ENCODE assay signal across 1 cellular context in the genomic region with DNA sequence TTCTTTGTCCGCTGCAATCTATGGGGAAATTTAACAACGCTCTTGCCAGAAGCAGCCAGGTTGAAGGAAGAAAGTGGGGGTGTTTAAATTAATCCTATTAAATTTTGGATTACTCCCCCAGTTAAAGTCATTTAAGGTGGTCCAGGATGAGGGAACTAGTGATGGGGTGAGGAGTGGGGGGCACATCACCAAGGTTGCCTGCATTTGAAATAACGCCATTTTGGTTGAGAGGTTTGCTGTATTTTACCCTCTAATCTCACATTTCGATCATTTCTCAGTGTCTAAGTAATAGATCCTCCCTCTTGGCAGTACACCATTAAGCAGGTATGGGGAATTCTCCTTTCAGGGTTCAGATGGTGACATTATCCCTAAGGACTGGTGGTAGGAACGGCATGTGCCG.
TF ChIP-seq lines count a peak whose summit lies in the region.

No MANE protein-coding gene starts in this region.

TF ChIP-seq in GM23338, 12 proteins besides CTCF, POLR2A, EP300 and RAD21 (continued from another document):
- TF ChIP-seq, protein P1, sequence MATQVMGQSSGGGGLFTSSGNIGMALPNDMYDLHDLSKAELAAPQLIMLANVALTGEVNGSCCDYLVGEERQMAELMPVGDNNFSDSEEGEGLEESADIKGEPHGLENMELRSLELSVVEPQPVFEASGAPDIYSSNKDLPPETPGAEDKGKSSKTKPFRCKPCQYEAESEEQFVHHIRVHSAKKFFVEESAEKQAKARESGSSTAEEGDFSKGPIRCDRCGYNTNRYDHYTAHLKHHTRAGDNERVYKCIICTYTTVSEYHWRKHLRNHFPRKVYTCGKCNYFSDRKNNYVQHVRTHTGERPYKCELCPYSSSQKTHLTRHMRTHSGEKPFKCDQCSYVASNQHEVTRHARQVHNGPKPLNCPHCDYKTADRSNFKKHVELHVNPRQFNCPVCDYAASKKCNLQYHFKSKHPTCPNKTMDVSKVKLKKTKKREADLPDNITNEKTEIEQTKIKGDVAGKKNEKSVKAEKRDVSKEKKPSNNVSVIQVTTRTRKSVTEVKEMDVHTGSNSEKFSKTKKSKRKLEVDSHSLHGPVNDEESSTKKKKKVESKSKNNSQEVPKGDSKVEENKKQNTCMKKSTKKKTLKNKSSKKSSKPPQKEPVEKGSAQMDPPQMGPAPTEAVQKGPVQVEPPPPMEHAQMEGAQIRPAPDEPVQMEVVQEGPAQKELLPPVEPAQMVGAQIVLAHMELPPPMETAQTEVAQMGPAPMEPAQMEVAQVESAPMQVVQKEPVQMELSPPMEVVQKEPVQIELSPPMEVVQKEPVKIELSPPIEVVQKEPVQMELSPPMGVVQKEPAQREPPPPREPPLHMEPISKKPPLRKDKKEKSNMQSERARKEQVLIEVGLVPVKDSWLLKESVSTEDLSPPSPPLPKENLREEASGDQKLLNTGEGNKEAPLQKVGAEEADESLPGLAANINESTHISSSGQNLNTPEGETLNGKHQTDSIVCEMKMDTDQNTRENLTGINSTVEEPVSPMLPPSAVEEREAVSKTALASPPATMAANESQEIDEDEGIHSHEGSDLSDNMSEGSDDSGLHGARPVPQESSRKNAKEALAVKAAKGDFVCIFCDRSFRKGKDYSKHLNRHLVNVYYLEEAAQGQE (IDR thresholded peaks at IDR 0.05; ENCODE audit: unreplicated experiment), result no peak
- TF ChIP-seq, protein P2, sequence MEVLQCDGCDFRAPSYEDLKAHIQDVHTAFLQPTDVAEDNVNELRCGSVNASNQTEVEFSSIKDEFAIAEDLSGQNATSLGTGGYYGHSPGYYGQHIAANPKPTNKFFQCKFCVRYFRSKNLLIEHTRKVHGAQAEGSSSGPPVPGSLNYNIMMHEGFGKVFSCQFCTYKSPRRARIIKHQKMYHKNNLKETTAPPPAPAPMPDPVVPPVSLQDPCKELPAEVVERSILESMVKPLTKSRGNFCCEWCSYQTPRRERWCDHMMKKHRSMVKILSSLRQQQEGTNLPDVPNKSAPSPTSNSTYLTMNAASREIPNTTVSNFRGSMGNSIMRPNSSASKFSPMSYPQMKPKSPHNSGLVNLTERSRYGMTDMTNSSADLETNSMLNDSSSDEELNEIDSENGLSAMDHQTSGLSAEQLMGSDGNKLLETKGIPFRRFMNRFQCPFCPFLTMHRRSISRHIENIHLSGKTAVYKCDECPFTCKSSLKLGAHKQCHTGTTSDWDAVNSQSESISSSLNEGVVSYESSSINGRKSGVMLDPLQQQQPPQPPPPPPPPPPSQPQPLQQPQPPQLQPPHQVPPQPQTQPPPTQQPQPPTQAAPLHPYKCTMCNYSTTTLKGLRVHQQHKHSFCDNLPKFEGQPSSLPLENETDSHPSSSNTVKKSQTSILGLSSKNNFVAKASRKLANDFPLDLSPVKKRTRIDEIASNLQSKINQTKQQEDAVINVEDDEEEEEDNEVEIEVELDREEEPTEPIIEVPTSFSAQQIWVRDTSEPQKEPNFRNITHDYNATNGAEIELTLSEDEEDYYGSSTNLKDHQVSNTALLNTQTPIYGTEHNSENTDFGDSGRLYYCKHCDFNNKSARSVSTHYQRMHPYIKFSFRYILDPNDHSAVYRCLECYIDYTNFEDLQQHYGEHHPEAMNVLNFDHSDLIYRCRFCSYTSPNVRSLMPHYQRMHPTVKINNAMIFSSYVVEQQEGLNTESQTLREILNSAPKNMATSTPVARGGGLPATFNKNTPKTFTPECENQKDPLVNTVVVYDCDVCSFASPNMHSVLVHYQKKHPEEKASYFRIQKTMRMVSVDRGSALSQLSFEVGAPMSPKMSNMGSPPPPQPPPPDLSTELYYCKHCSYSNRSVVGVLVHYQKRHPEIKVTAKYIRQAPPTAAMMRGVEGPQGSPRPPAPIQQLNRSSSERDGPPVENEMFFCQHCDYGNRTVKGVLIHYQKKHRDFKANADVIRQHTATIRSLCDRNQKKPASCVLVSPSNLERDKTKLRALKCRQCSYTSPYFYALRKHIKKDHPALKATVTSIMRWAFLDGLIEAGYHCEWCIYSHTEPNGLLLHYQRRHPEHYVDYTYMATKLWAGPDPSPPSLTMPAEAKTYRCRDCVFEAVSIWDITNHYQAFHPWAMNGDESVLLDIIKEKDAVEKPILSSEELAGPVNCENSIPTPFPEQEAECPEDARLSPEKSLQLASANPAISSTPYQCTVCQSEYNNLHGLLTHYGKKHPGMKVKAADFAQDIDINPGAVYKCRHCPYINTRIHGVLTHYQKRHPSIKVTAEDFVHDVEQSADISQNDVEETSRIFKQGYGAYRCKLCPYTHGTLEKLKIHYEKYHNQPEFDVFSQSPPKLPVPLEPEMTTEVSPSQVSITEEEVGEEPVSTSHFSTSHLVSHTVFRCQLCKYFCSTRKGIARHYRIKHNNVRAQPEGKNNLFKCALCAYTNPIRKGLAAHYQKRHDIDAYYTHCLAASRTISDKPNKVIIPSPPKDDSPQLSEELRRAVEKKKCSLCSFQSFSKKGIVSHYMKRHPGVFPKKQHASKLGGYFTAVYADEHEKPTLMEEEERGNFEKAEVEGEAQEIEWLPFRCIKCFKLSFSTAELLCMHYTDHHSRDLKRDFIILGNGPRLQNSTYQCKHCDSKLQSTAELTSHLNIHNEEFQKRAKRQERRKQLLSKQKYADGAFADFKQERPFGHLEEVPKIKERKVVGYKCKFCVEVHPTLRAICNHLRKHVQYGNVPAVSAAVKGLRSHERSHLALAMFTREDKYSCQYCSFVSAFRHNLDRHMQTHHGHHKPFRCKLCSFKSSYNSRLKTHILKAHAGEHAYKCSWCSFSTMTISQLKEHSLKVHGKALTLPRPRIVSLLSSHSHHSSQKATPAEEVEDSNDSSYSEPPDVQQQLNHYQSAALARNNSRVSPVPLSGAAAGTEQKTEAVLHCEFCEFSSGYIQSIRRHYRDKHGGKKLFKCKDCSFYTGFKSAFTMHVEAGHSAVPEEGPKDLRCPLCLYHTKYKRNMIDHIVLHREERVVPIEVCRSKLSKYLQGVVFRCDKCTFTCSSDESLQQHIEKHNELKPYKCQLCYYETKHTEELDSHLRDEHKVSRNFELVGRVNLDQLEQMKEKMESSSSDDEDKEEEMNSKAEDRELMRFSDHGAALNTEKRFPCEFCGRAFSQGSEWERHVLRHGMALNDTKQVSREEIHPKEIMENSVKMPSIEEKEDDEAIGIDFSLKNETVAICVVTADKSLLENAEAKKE (CRISPR knock-in tag; IDR thresholded peaks at IDR 0.05), result no peak
